Comparison of ENCODE assay signal across 17 cellular contexts in the genomic region with DNA sequence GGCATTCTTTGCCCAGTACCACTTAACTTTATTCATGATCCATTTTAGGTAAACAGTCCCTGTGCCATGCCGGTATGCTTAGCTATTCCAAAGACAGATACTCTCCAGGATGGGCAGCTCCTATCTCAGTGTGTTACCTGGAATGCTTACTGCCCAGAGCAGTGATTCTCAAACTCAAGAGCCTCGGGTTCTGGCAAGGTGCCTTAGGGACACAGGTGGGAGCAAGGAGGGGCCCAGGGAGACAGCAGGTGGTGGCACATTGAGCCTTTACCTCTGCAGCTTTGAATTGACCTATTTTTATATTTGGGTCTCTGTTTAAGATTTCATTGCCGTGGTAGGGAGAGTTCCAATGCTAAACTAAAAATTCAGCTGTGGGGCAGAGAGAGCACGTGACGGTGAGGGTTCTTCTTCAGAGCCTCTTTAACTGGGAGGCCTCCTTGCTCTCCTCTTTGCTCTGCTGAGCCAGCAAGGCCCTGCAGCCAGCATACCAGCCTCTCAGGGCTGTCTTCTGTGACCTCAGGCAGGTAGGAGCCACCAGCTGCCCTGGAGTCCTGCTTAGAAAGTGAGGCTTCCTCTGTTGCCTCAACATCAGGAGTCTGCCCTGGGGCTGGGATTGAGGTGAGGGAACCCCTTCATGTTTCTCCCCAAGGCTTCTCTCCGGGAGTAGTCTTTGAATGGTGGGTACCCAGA. TPM values are rescaled to one million over a fixed set of nuclear protein-coding genes. Genes with fewer than 3 reads are reported as not detected.
DNase-seq lines count a peak whose midpoint lies in the region; ATAC-seq and TF ChIP-seq lines count a peak whose summit lies in the region.
"Had no signal": no experiment of that assay in that cellular context is flagged by ENCODE, and none has a peak within 500 bp of the region (broad histone marks: within the 10 kb centered on the region; RNA-seq: fewer than 3 reads in every experiment).

No MANE protein-coding gene starts in this region.

- H3K9me3 ChIP-seq in thyroid gland = no peaks in the 10 kb centered on the region
- H3K9me3 ChIP-seq: SK-N-SH had no signal

- H3K4me1 ChIP-seq in thyroid gland = peaks cover 18 to 21% of the 10 kb centered on the region in 2 donors

- no peaks in the 10 kb centered on the region for H3K36me3 ChIP-seq in thyroid gland

- ATAC-seq in left lobe of liver = no peak

- DNase-seq in RPMI8226 (peak; percentile 44), caudate nucleus (lab: John Stamatoyannopoulos, UW) (no peak), left lobe of liver (ENCODE audit: low spot score) (peak; percentile 40), thyroid gland (peak; percentile 78 to 79), NCI-H146 treated with DMSO at 0.1 percent for 48 hours (lab: John Stamatoyannopoulos, UW; ENCODE audit: unreplicated experiment) (no peak), foreskin melanocyte (no peak), Ammon's horn (ENCODE audit: low spot score) (no peak)
- DNase-seq: ACHN, IMR-90, NCI-H1417 treated with DMSO at 0.1 percent for 48 hours, NCI-H1930, NCI-H226, NCI-H524 treated with DMSO at 0.1 percent for 48 hours, Right ventricle myocardium superior, SK-N-SH had no signal

- H3K27ac ChIP-seq in caudate nucleus (ENCODE audit: low read depth, low read length) (peak overlapping the region; percentile 95), thyroid gland (peak overlapping the region; percentile 50 to 67 (median 58))
- H3K27ac ChIP-seq: C4-2B had no signal

- intact Hi-C loops in thyroid gland (cut with DNase I) = no loop called here

- no peaks in the 10 kb centered on the region for H3K27me3 ChIP-seq in thyroid gland

- TF ChIP-seq POLR2A in thyroid gland (IDR thresholded peaks at IDR 0.05) = no peak

- WGBS in thyroid gland, 2 donors = 41 to 67% methylated on average over 6 of the region's 6 CpGs

- H3K4me3 ChIP-seq in thyroid gland (replicated peaks in 1 of 3) = no peak overlapping the region

- TF ChIP-seq CTCF in thyroid gland (IDR thresholded peaks at IDR 0.05) = no peak

RNA-seq across cellular contexts. Expression of gene PHGDH, which starts 20.2 kb away (rescaled TPM):
- total RNA-seq in left lobe of liver = 76.3 TPM
- total RNA-seq in thyroid gland = 100 to 1,000 TPM in 2 of 4 donors, 10 to 100 TPM in 2; 36.0 to 308 (median 102) TPM

RNA-seq across cellular contexts. Expression of gene HMGCS2, which starts 36.8 kb away (rescaled TPM):
- 867 TPM for total RNA-seq in left lobe of liver
- total RNA-seq in thyroid gland = 1 to 10 TPM in 2 of 4 donors, not detected in 2; 6.4 to 8.1 TPM
- total RNA-seq: IMR-90, M059J had no signal

Comparison
In these comparisons a context has a peak if more than half of its experiments do, and no peak if none do; other contexts are left out.
1. DNase-seq: peak in RPMI8226 (single experiment), left lobe of liver (single experiment) and thyroid gland (2 of 2); none in caudate nucleus (0 of 61), NCI-H146 treated with DMSO at 0.1 percent for 48 hours (single experiment), foreskin melanocyte (single experiment) and Ammon's horn (single experiment).
2. RNA of gene HMGCS2, which starts 36.8 kb away (total RNA-seq): 867 TPM in left lobe of liver (single experiment); 6.4 to 8.1 TPM in thyroid gland; every median in the first group is over 10 times any median in the second.